8 cellular contexts compared by ENCODE assay signal in genomic region chr5:141969783-141970741, GRCh38. TPM values are rescaled to one million over a fixed set of nuclear protein-coding genes. Genes with fewer than 3 reads are reported as not detected.
DNase-seq lines count a peak whose midpoint lies in the region; ATAC-seq and TF ChIP-seq lines count a peak whose summit lies in the region.

No MANE protein-coding gene starts in this region.

- H4K20me1 ChIP-seq in smooth muscle cell (ENCODE audit: low read depth): peaks cover 43% of the 10 kb centered on the region

- H3K36me3 ChIP-seq in WERI-Rb-1 (peaks cover 21% of the 10 kb centered on the region), smooth muscle cell (ENCODE audit: low read depth) (peaks cover 6% of the 10 kb centered on the region)

- H3K27me3 ChIP-seq in WERI-Rb-1 (ENCODE audit: insufficient read depth, low read depth, severe bottlenecking) (no peaks in the 10 kb centered on the region), smooth muscle cell (ENCODE audit: low read depth) (no peaks in the 10 kb centered on the region)

- H3K4me2 ChIP-seq in smooth muscle cell: peak overlapping the region; percentile 97

- peak overlapping the region; percentile 40 for H2AFZ ChIP-seq in smooth muscle cell (ENCODE audit: low read depth)

- intact Hi-C loops in left ventricle myocardium superior (cut with micrococcal nuclease): loop anchor here (10.0 kb wide), 1 partner anchor 85 kb away; no protein-coding TSS in a partner anchor

- H3F3A ChIP-seq in smooth muscle cell (ENCODE audit: low read depth): peaks cover 4% of the 10 kb centered on the region

- H3K27ac ChIP-seq in WERI-Rb-1: peak overlapping the region; percentile 78; the same call in 1 of the 2 replicates
- H3K27ac ChIP-seq in smooth muscle cell (ENCODE audit: low read depth): peak overlapping the region; percentile 84

- WGBS in smooth muscle cell (ENCODE audit: low lambda C conversion rate): 88% methylated on average over 2 of the region's 2 CpGs

- H3K4me1 ChIP-seq in smooth muscle cell (ENCODE audit: low read depth): peaks cover 14% of the 10 kb centered on the region

- peaks cover 43% of the 10 kb centered on the region for H3K79me2 ChIP-seq in smooth muscle cell (ENCODE audit: low read depth)

- H3K9ac ChIP-seq in smooth muscle cell (ENCODE audit: low read depth): peak overlapping the region; percentile 92

- DNase-seq in GM03348 (ENCODE audit: low spot score) (peak; percentile 40), HUDEP-2 (lab: John Stamatoyannopoulos, UW; ENCODE audit: unreplicated experiment in 76 of 76) (peak in 69 of 76 experiments; percentile 10 to 89 (median 61)), WERI-Rb-1 (no peak), left ventricle myocardium superior (no peak), smooth muscle cell (lab: John Stamatoyannopoulos, UW; ENCODE audit: unreplicated experiment) (no peak), NCI-H2196 treated with DMSO at 0.1 percent for 48 hours (lab: John Stamatoyannopoulos, UW; ENCODE audit: unreplicated experiment) (no peak), NCI-H446 (lab: John Stamatoyannopoulos, UW) (no peak)

- H3K9me3 ChIP-seq in WERI-Rb-1 (ENCODE audit: severe bottlenecking) (no peaks in the 10 kb centered on the region), smooth muscle cell (replicated peaks; ENCODE audit: low read depth) (no peaks in the 10 kb centered on the region)

- ATAC-seq in GM21526 (IDR thresholded peaks at IDR 0.05; ENCODE audit: low FRiP score, unreplicated experiment) (peak; percentile 64), left ventricle myocardium superior (peak; percentile 36)

- H3K4me3 ChIP-seq in WERI-Rb-1 (ENCODE audit: low read depth, low read length): peak overlapping the region; percentile 90
- H3K4me3 ChIP-seq in smooth muscle cell: peak overlapping the region; percentile 81

- no peak for TF ChIP-seq CTCF in WERI-Rb-1 (IDR thresholded peaks at IDR 0.05; ENCODE audit: low read depth, low read length)
- TF ChIP-seq CTCF in smooth muscle cell (IDR thresholded peaks at IDR 0.05; ENCODE audit: borderline replicate concordance, insufficient read depth, poor library complexity, severe bottlenecking): no peak

RNA-seq across cellular contexts. Expression of gene RNF14, which starts 1.2 kb away (rescaled TPM):
- total RNA-seq in left ventricle myocardium superior (99.8 TPM), smooth muscle cell (75.9 and 76.4 TPM in 2 replicates)
- 43.8 and 45.1 TPM in 2 replicates for polyA plus RNA-seq in smooth muscle cell

RNA-seq across cellular contexts. Expression of gene PCDH12, which starts 12.1 kb away (rescaled TPM):
- total RNA-seq in left ventricle myocardium superior (11.1 TPM), smooth muscle cell (not detected in 2 replicates)
- 0.21 and 0.25 TPM in 2 replicates for polyA plus RNA-seq in smooth muscle cell

RNA-seq across cellular contexts. Expression of gene GNPDA1, which starts 42.8 kb away (rescaled TPM):
- 20.2 TPM for total RNA-seq in left ventricle myocardium superior
- 20.7 and 29.6 TPM in 2 replicates for total RNA-seq in smooth muscle cell
- 28.3 and 30.3 TPM in 2 replicates for polyA plus RNA-seq in smooth muscle cell

RNA-seq across cellular contexts. Expression of gene DELE1, which starts 46.4 kb away (rescaled TPM):
- total RNA-seq in left ventricle myocardium superior: 107 TPM
- total RNA-seq in smooth muscle cell: 32.0 and 35.8 TPM in 2 replicates
- 20.7 and 21.5 TPM in 2 replicates for polyA plus RNA-seq in smooth muscle cell

Comparison
In these comparisons a context has a peak if more than half of its experiments do, and no peak if none do; other contexts are left out.
1. DNase-seq: peak in GM03348 (single experiment) and HUDEP-2 (69 of 76); none in WERI-Rb-1 (single experiment), left ventricle myocardium superior (single experiment), smooth muscle cell (single experiment), NCI-H2196 treated with DMSO at 0.1 percent for 48 hours (single experiment) and NCI-H446 (0 of 2).
2. RNA of gene PCDH12, which starts 12.1 kb away (total RNA-seq): 11.1 TPM in left ventricle myocardium superior (single experiment); not detected in smooth muscle cell; every median in the first group is over 10 times any median in the second.